3 cellular contexts compared by ENCODE assay signal in genomic region chr7:2528481-2529095, GRCh38.
TF ChIP-seq lines count a peak whose summit lies in the region.

No MANE protein-coding gene starts in this region.

TF ChIP-seq in SK-N-SH, 30 proteins besides CTCF, POLR2A, EP300 and RAD21:
- TF ChIP-seq SMC3 (IDR thresholded peaks at IDR 0.05; ENCODE audit: low read depth, low read length) = no peak
- no peak for TF ChIP-seq ELF1 (IDR thresholded peaks at IDR 0.05)
- TF ChIP-seq FOXM1 (IDR thresholded peaks at IDR 0.05; ENCODE audit: low read depth) = no peak
- no peak for TF ChIP-seq GATA2 (CRISPR knock-in tag; IDR thresholded peaks at IDR 0.05)
- TF ChIP-seq GABPA (IDR thresholded peaks at IDR 0.05; ENCODE audit: low read depth) = no peak
- TF ChIP-seq, protein P1, sequence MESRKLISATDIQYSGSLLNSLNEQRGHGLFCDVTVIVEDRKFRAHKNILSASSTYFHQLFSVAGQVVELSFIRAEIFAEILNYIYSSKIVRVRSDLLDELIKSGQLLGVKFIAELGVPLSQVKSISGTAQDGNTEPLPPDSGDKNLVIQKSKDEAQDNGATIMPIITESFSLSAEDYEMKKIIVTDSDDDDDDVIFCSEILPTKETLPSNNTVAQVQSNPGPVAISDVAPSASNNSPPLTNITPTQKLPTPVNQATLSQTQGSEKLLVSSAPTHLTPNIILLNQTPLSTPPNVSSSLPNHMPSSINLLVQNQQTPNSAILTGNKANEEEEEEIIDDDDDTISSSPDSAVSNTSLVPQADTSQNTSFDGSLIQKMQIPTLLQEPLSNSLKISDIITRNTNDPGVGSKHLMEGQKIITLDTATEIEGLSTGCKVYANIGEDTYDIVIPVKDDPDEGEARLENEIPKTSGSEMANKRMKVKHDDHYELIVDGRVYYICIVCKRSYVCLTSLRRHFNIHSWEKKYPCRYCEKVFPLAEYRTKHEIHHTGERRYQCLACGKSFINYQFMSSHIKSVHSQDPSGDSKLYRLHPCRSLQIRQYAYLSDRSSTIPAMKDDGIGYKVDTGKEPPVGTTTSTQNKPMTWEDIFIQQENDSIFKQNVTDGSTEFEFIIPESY (IDR thresholded peaks at IDR 0.05; ENCODE audit: borderline replicate concordance, low read depth) = no peak

TF ChIP-seq in SK-N-SH treated with all-trans-retinoic acid at 6 μM for 48 hours, 23 proteins besides CTCF, POLR2A, EP300 and RAD21 (continued from another document):
- TF ChIP-seq OSR1 (CRISPR knock-in tag; IDR thresholded peaks at IDR 0.05) = no peak
- no peak for TF ChIP-seq CSRNP3 (CRISPR knock-in tag; IDR thresholded peaks at IDR 0.05)
- TF ChIP-seq ARNTL (CRISPR knock-in tag; IDR thresholded peaks at IDR 0.05; ENCODE audit: borderline replicate concordance, low read depth) = no peak
- TF ChIP-seq ZC3H10 (CRISPR knock-in tag; IDR thresholded peaks at IDR 0.05) = no peak
- no peak for TF ChIP-seq POU6F1 (CRISPR knock-in tag; IDR thresholded peaks at IDR 0.05; ENCODE audit: borderline replicate concordance, low read depth)
- TF ChIP-seq ESRRG (CRISPR knock-in tag; IDR thresholded peaks at IDR 0.05) = no peak
- TF ChIP-seq, protein P2, sequence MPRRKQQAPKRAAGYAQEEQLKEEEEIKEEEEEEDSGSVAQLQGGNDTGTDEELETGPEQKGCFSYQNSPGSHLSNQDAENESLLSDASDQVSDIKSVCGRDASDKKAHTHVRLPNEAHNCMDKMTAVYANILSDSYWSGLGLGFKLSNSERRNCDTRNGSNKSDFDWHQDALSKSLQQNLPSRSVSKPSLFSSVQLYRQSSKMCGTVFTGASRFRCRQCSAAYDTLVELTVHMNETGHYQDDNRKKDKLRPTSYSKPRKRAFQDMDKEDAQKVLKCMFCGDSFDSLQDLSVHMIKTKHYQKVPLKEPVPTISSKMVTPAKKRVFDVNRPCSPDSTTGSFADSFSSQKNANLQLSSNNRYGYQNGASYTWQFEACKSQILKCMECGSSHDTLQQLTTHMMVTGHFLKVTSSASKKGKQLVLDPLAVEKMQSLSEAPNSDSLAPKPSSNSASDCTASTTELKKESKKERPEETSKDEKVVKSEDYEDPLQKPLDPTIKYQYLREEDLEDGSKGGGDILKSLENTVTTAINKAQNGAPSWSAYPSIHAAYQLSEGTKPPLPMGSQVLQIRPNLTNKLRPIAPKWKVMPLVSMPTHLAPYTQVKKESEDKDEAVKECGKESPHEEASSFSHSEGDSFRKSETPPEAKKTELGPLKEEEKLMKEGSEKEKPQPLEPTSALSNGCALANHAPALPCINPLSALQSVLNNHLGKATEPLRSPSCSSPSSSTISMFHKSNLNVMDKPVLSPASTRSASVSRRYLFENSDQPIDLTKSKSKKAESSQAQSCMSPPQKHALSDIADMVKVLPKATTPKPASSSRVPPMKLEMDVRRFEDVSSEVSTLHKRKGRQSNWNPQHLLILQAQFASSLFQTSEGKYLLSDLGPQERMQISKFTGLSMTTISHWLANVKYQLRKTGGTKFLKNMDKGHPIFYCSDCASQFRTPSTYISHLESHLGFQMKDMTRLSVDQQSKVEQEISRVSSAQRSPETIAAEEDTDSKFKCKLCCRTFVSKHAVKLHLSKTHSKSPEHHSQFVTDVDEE (CRISPR knock-in tag; IDR thresholded peaks at IDR 0.05) = no peak
- no peak for TF ChIP-seq ZNF565 (CRISPR knock-in tag; conservative IDR thresholded peaks at IDR 0.05; ENCODE audit: low read depth)
- no peak for TF ChIP-seq ZFP3 (CRISPR knock-in tag; IDR thresholded peaks at IDR 0.05)
- TF ChIP-seq ISL1 (CRISPR knock-in tag; IDR thresholded peaks at IDR 0.05) = no peak
- no peak for TF ChIP-seq SNAI2 (CRISPR knock-in tag; IDR thresholded peaks at IDR 0.05)
- no peak for TF ChIP-seq TOX (CRISPR knock-in tag; IDR thresholded peaks at IDR 0.05; ENCODE audit: borderline replicate concordance)
- TF ChIP-seq GLIS3 (CRISPR knock-in tag; IDR thresholded peaks at IDR 0.05) = no peak
- no peak for TF ChIP-seq PPARA (CRISPR knock-in tag; IDR thresholded peaks at IDR 0.05; ENCODE audit: borderline replicate concordance)

TF ChIP-seq in IMR-90, 13 proteins besides CTCF, POLR2A, EP300 and RAD21:
- TF ChIP-seq SMC3 (IDR thresholded peaks at IDR 0.05; ENCODE audit: low read depth, low read length) = no peak
- TF ChIP-seq, protein P3, sequence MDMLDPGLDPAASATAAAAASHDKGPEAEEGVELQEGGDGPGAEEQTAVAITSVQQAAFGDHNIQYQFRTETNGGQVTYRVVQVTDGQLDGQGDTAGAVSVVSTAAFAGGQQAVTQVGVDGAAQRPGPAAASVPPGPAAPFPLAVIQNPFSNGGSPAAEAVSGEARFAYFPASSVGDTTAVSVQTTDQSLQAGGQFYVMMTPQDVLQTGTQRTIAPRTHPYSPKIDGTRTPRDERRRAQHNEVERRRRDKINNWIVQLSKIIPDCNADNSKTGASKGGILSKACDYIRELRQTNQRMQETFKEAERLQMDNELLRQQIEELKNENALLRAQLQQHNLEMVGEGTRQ (IDR thresholded peaks at IDR 0.05; ENCODE audit: low read depth, low read length) = no peak
- TF ChIP-seq RCOR1 (IDR thresholded peaks at IDR 0.05; ENCODE audit: insufficient replicate concordance, low read length) = no peak
- TF ChIP-seq MAZ (IDR thresholded peaks at IDR 0.05; ENCODE audit: borderline replicate concordance, low read depth, low read length) = no peak
